In the genomic region with DNA sequence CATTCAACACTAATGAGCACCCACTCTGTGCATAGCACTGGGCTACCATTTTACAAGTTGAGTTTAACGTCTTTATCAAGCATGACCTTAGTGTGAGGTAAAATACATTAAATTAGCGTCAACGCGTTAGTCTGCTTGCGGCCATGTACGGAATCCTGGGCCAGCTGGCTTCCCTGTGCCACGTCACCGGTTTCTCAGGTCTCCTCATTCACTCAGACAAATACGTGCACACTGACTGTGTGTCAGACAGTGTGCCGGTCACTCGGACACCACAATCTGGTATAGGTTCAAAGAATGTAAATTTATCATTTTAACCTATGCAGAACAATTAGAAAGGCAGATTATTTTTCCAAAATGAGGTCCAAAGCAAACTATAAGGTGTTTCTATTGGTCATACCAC, we compare ENCODE assay signal across 22 cellular contexts.
"Had no signal": no experiment of that assay in that cellular context is flagged by ENCODE, and none has a peak within 500 bp of the region (broad histone marks: within the 10 kb centered on the region; RNA-seq: fewer than 3 reads in every experiment).

No MANE protein-coding gene starts in this region.

- H2AFZ ChIP-seq: hepatocyte had no signal

- H3K9me3 ChIP-seq: esophagus muscularis mucosa, mucosa of descending colon, ovary, suprapubic skin, tibial artery, upper lobe of right lung, vagina had no signal

- ATAC-seq: mucosa of descending colon; naive thymus-derived CD8-positive, alpha-beta T cell; right cardiac atrium; stimulated activated effector memory CD8-positive, alpha-beta T cell treated with anti-CD3 and anti-CD28 coated beads, Interleukin-12 subunit alpha, Interleukin-12 subunit beta, amount 100 ng/mL, for 72 hours; stimulated activated naive CD8-positive, alpha-beta T cell treated with anti-CD3 and anti-CD28 coated beads, Interleukin-15, Interleukin-2, amounts not matched to agents 100 U/mL and 50 U/mL, for 24 hours; upper lobe of right lung had no signal

- H3K36me3 ChIP-seq: ovary had no signal

- H3K4me3 ChIP-seq: esophagus muscularis mucosa, hepatocyte, mucosa of descending colon, ovary, smooth muscle cell, suprapubic skin, tibial artery, upper lobe of right lung, vagina had no signal

- FAIRE-seq: endometrium had no signal

- H3K27me3 ChIP-seq: esophagus muscularis mucosa, hepatocyte, ovary, suprapubic skin, tibial artery, upper lobe of right lung, vagina had no signal

- H3K4me2 ChIP-seq: hepatocyte, smooth muscle cell had no signal

- H3K27ac ChIP-seq: esophagus muscularis mucosa, hepatocyte, ovary, suprapubic skin, tibial artery, upper lobe of right lung, vagina had no signal

- DNase-seq: effector memory CD4-positive, alpha-beta T cell; foreskin fibroblast; head of caudate nucleus; kidney glomerular epithelial cell; mammary epithelial cell; mucosa of descending colon; naive thymus-derived CD8-positive, alpha-beta T cell; nucleus accumbens; ovary; right cardiac atrium; stimulated activated CD4-positive, alpha-beta T cell treated with anti-CD3 and anti-CD28 coated beads, Interleukin-4, amount 100 ng/mL, for 1 hour; stimulated activated CD8-positive, alpha-beta memory T cell treated with anti-CD3 and anti-CD28 coated beads, Interleukin-4, amount 100 ng/mL, for 48 hours; stimulated activated naive CD8-positive, alpha-beta T cell treated with anti-CD3 and anti-CD28 coated beads, Interleukin-15, Interleukin-2, amounts not matched to agents 100 U/mL and 50 U/mL, for 24 hours; tibial artery; upper lobe of right lung had no signal
